Comparison of ENCODE assay signal across 16 cellular contexts in genomic region chr9:903886-904285, GRCh38.
DNase-seq lines count a peak whose midpoint lies in the region; ATAC-seq, FAIRE-seq and TF ChIP-seq lines count a peak whose summit lies in the region.
"Had no signal": no experiment of that assay in that cellular context is flagged by ENCODE, and none has a peak within 500 bp of the region (broad histone marks: within the 10 kb centered on the region; RNA-seq: fewer than 3 reads in every experiment).

No MANE protein-coding gene starts in this region.

- ATAC-seq in GM23338 (no peak), GM12878 (peak; percentile 61), GM21381 (IDR thresholded peaks at IDR 0.05; ENCODE audit: unreplicated experiment) (no peak), GM19395 (IDR thresholded peaks at IDR 0.05; ENCODE audit: unreplicated experiment) (no peak)

- H3K9ac ChIP-seq in GM12878 (ENCODE audit: control insufficient read depth, insufficient read depth, low read length), result no peak overlapping the region
- no peak overlapping the region for H3K9ac ChIP-seq in colonic mucosa (ENCODE audit: low read depth in 2 of 2, low read length in 2 of 2)
- H3K9ac ChIP-seq: BLaER1 had no signal

- TF ChIP-seq RAD21 in GM12878 (IDR thresholded peaks at IDR 0.05; ENCODE audit: insufficient read depth, low read depth, low read length), result no peak

- H3K4me1 Mint-ChIP-seq in GM23338, result peaks cover 48% of the 10 kb centered on the region

- POLR2A ChIA-PET in GM12878 (lab: Charles Lee), result no interaction called here

- no peaks in the 10 kb centered on the region for H3K36me3 Mint-ChIP-seq in GM23338 (ENCODE audit: low read depth)

- H3K9me3 Mint-ChIP-seq in GM23338, result no peaks in the 10 kb centered on the region
- H3K9me3 Mint-ChIP-seq: IgD-negative memory B cell had no signal

- no peaks in the 10 kb centered on the region for H3F3A ChIP-seq in GM23338 (replicated peaks; ENCODE audit: low read depth)

- no peaks in the 10 kb centered on the region for H3K79me2 ChIP-seq in GM23338 (replicated peaks; ENCODE audit: insufficient read depth)
- no peaks in the 10 kb centered on the region for H3K79me2 ChIP-seq in GM12878 (ENCODE audit: control insufficient read depth, insufficient read depth, low read length)

- RAD21 ChIA-PET in GM12878 (lab: Charles Lee; ENCODE audit: unreplicated experiment), result interaction anchor here (1.2 to 1.5 kb wide), 4 partner anchors 8 to 100 kb away, joined by 3 to 8 read pairs (median 5); no protein-coding TSS in a partner anchor

- TF ChIP-seq POLR2A in GM12878 (IDR thresholded peaks at IDR 0.05; ENCODE audit: low read depth, low read length), result no peak

- H3K27ac Mint-ChIP-seq in GM23338, result no peak overlapping the region
- H3K27ac Mint-ChIP-seq: IgD-negative memory B cell had no signal

- no peaks in the 10 kb centered on the region for H3K9me3 ChIP-seq in GM12878 (replicated peaks; ENCODE audit: control insufficient read depth, insufficient read depth, low read length)
- H3K9me3 ChIP-seq in colonic mucosa, result no peaks in the 10 kb centered on the region
- H3K9me3 ChIP-seq: BLaER1 had no signal

- DNase-seq in GM23338 (ENCODE audit: low spot score) (no peak), NCI-H1436 (lab: John Stamatoyannopoulos, UW) (peak; percentile 38), NCI-H748 (lab: John Stamatoyannopoulos, UW; ENCODE audit: unreplicated experiment) (peak; percentile 55), GM12878 (ENCODE audit: low read depth, low spot score) (no peak), colonic mucosa (no peak)
- DNase-seq: 8988T, AML-193, DMS 273 treated with DMSO at 0.1 percent for 48 hours, DMS79, H7, KG1 had no signal

- H4K20me1 ChIP-seq in GM23338 (replicated peaks; ENCODE audit: insufficient read depth) (no peaks in the 10 kb centered on the region), GM12878 (ENCODE audit: control insufficient read depth, insufficient read depth) (no peaks in the 10 kb centered on the region)
- H4K20me1 ChIP-seq: BLaER1 had no signal

- H3K4me1 ChIP-seq in GM23338 (ENCODE audit: insufficient read depth) (peaks cover 21% of the 10 kb centered on the region), GM12878 (ENCODE audit: control insufficient read depth, insufficient read depth, low read length) (peaks cover 13% of the 10 kb centered on the region), colonic mucosa (no peaks in the 10 kb centered on the region)
- H3K4me1 ChIP-seq: BLaER1 had no signal

- CTCF ChIA-PET in GM12878 (lab: Yijun Ruan, JAX), result interaction anchor here (0.7 to 5.6 kb wide), 9 partner anchors 10 to 290 kb away, joined by 3 to 37 read pairs (median 6); no protein-coding TSS in a partner anchor

- H3K27me3 ChIP-seq in GM23338 (ENCODE audit: insufficient read depth) (no peaks in the 10 kb centered on the region), GM12878 (replicated peaks in 1 of 2; ENCODE audit: control insufficient read depth in 2 of 2, insufficient read depth in 2 of 2, low read length in 1 of 2) (peaks cover 2 to 9% of the 10 kb centered on the region in 2 experiments; a peak in 3 of 4 replicates), colonic mucosa (no peaks in the 10 kb centered on the region)
- H3K27me3 ChIP-seq: BLaER1 had no signal

- SMC1A ChIA-PET in GM12878 (lab: Charles Lee; ENCODE audit: uncharacterized antibody, unreplicated experiment), result interaction anchor here (0.6 to 2.7 kb wide), 11 partner anchors 10 to 105 kb away, joined by 3 to 12 read pairs (median 4); no protein-coding TSS in a partner anchor

- H3K4me3 ChIP-seq in GM23338 (no peak overlapping the region), GM12878 (no peak overlapping the region), colonic mucosa (no peak overlapping the region)
- H3K4me3 ChIP-seq: BLaER1 had no signal

- intact Hi-C loops in GM12878 (cut with micrococcal nuclease; ENCODE audit: unreplicated experiment), result no loop called here
- intact Hi-C loops in colonic mucosa (cut with DNase I), result no loop called here

- H3K27ac ChIP-seq in GM23338 (ENCODE audit: low read depth), result no peak overlapping the region
- H3K27ac ChIP-seq in GM12878 (ENCODE audit: control insufficient read depth, insufficient read depth), result no peak overlapping the region
- H3K27ac ChIP-seq in colonic mucosa, result no peak overlapping the region
- H3K27ac ChIP-seq: BLaER1 had no signal

- no TSS peak for BruUV-seq in GM12878 (replicated peaks; lab: Mats Ljungman, UMichigan)

- peaks cover 4% of the 10 kb centered on the region for H3K27me3 Mint-ChIP-seq in GM23338 (ENCODE audit: insufficient read depth, low read depth, poor library complexity)

- H3K9me2 ChIP-seq in GM23338 (ENCODE audit: insufficient read depth), result no peaks in the 10 kb centered on the region

- H2AFZ ChIP-seq in GM23338 (no peak overlapping the region), GM12878 (ENCODE audit: control insufficient read depth, low read depth, low read length) (no peak overlapping the region)

- no peaks in the 10 kb centered on the region for H3K36me3 ChIP-seq in GM23338 (ENCODE audit: insufficient read depth)
- H3K36me3 ChIP-seq in GM12878 (ENCODE audit: control insufficient read depth in 2 of 2, insufficient read depth in 2 of 2, low read length in 1 of 2), result no peaks in the 10 kb centered on the region
- no peaks in the 10 kb centered on the region for H3K36me3 ChIP-seq in colonic mucosa
- H3K36me3 ChIP-seq: BLaER1 had no signal

- no peak for FAIRE-seq in GM12878 (lab: Jason Lieb, UNC)
- FAIRE-seq: GM12891 had no signal

- peak in 1 of 2 experiments; percentile 23; a peak in 1 of 4 replicates for TF ChIP-seq EP300 in GM12878 (IDR thresholded peaks at IDR 0.05; ENCODE audit: borderline replicate concordance in 1 of 2, control insufficient read depth in 1 of 2, low read depth in 2 of 2, low read length in 2 of 2)

- H3K4me3 Mint-ChIP-seq in GM23338, result no peak overlapping the region
- H3K4me3 Mint-ChIP-seq: IgD-negative memory B cell had no signal

- peak overlapping the region; percentile 46; the same call in 1 of the 2 replicates for H3K4me2 ChIP-seq in GM23338
- H3K4me2 ChIP-seq in GM12878 (ENCODE audit: control insufficient read depth, insufficient read depth), result no peak overlapping the region
- H3K4me2 ChIP-seq: BLaER1 had no signal

- TF ChIP-seq CTCF in GM23338 (conservative IDR thresholded peaks at IDR 0.05; ENCODE audit: low read depth in 2 of 2) (no peak), GM12878 (IDR thresholded peaks at IDR 0.05 in 2 of 3, conservative IDR thresholded peaks at IDR 0.05 in 1 of 3; ENCODE audit: control insufficient read depth in 2 of 3, extremely low read depth in 1 of 3, insufficient read depth in 1 of 3, low read depth in 3 of 3, low read length in 3 of 3) (no peak), colonic mucosa (IDR thresholded peaks at IDR 0.05) (no peak)

- in situ Hi-C loops in GM12878 (cut with MboI), result no loop called here

- WGBS in GM12878 (ENCODE audit: insufficient coverage, insufficient replicate concordance, low lambda C conversion rate, missing lambda C conversion rate), result 16% methylated on average over 3 of the region's 3 CpGs

TF ChIP-seq in GM12878, 131 proteins besides CTCF, POLR2A, EP300 and RAD21 (continues in another document):
- peak; percentile 63 for TF ChIP-seq MEF2B (IDR thresholded peaks at IDR 0.05; ENCODE audit: partially characterized antibody, poor library complexity, severe bottlenecking)
- TF ChIP-seq ATF7 (IDR thresholded peaks at IDR 0.05; ENCODE audit: low read depth), result peak; percentile 30; the same call in 1 of the 2 replicates
- TF ChIP-seq SMAD5 (IDR thresholded peaks at IDR 0.05; ENCODE audit: low read depth), result no peak
- peak; percentile 38; the same call in 1 of the 2 replicates for TF ChIP-seq NBN (IDR thresholded peaks at IDR 0.05)
- TF ChIP-seq BCLAF1 (IDR thresholded peaks at IDR 0.05), result no peak
- no peak for TF ChIP-seq ZNF384 (IDR thresholded peaks at IDR 0.05; ENCODE audit: borderline replicate concordance, low read depth, low read length)
- TF ChIP-seq ZNF274 (IDR thresholded peaks at IDR 0.05; ENCODE audit: insufficient read depth, insufficient read length), result no peak
- TF ChIP-seq ZNF217 (IDR thresholded peaks at IDR 0.05), result no peak
- TF ChIP-seq RAD51 (IDR thresholded peaks at IDR 0.05), result no peak
- TF ChIP-seq SPI1 (IDR thresholded peaks at IDR 0.05; ENCODE audit: borderline replicate concordance, insufficient read depth, low read depth, low read length), result no peak
- no peak for TF ChIP-seq EGR1 (IDR thresholded peaks at IDR 0.05; ENCODE audit: borderline replicate concordance in 1 of 2, low read depth in 2 of 2, low read length in 2 of 2)
- TF ChIP-seq SP1 (IDR thresholded peaks at IDR 0.05; ENCODE audit: low read depth, low read length), result no peak
- TF ChIP-seq GABPA (IDR thresholded peaks at IDR 0.05; ENCODE audit: low read depth), result no peak

Comparison
In these comparisons a context has a peak if more than half of its experiments do, and no peak if none do; other contexts are left out.
1. DNase-seq: peak in NCI-H1436 (single experiment) and NCI-H748 (single experiment); none in GM23338 (single experiment), GM12878 (single experiment) and colonic mucosa (single experiment).